ENCODE assay signal across 29 cellular contexts in genomic region chr19:36081385-36081784, GRCh38. TPM values are rescaled to one million over a fixed set of nuclear protein-coding genes. Genes with fewer than 3 reads are reported as not detected.
DNase-seq lines count a peak whose midpoint lies in the region; ATAC-seq and TF ChIP-seq lines count a peak whose summit lies in the region.
"Had no signal": no experiment of that assay in that cellular context is flagged by ENCODE, and none has a peak within 500 bp of the region (broad histone marks: within the 10 kb centered on the region; RNA-seq: fewer than 3 reads in every experiment).

No MANE protein-coding gene starts in this region.

- CTCF ChIA-PET in IMR-90 (lab: Yijun Ruan, JAX), result interaction anchor here (1.1 kb wide), 1 partner anchor 18 kb away, joined by 3 read pairs; no protein-coding TSS in a partner anchor

- no peaks in the 10 kb centered on the region for H3K9me3 Mint-ChIP-seq in central memory CD8-positive, alpha-beta T cell
- no peaks in the 10 kb centered on the region for H3K9me3 Mint-ChIP-seq in progenitor cell of endocrine pancreas (ENCODE audit: low read depth)
- H3K9me3 Mint-ChIP-seq: CD14-positive monocyte; naive thymus-derived CD8-positive, alpha-beta T cell; stimulated activated naive B cell treated with anti-CD40 and anti-IgM and Interleukin-4, amounts not matched to agents 10 μg/mL and 1 μg/mL and 100 μg/mL, for 72 hours had no signal

- no peak overlapping the region for H2AK9ac ChIP-seq in IMR-90 (replicated peaks; ENCODE audit: low read depth, low read length, poor library complexity)

- H3K4me1 Mint-ChIP-seq in central memory CD8-positive, alpha-beta T cell, result no peaks in the 10 kb centered on the region
- H3K4me1 Mint-ChIP-seq in progenitor cell of endocrine pancreas (ENCODE audit: low read depth), result no peaks in the 10 kb centered on the region
- H3K4me1 Mint-ChIP-seq: CD14-positive monocyte; naive thymus-derived CD8-positive, alpha-beta T cell; stimulated activated naive B cell treated with anti-CD40 and anti-IgM and Interleukin-4, amounts not matched to agents 10 μg/mL and 1 μg/mL and 100 μg/mL, for 72 hours had no signal

- H3K27ac ChIP-seq in IMR-90 (ENCODE audit: insufficient read depth, low read length), result no peak overlapping the region
- H3K27ac ChIP-seq: brain microvascular endothelial cell, heart right ventricle, KMS-11, left ventricle myocardium inferior had no signal

- no peak overlapping the region for H2BK20ac ChIP-seq in IMR-90 (ENCODE audit: low read depth, low read length)

- H4K5ac ChIP-seq in IMR-90 (ENCODE audit: low read depth, low read length), result no peak overlapping the region

- no peak overlapping the region for H4K8ac ChIP-seq in IMR-90 (ENCODE audit: low read depth in 2 of 2, low read length in 2 of 2)

- H3K27me3 ChIP-seq in IMR-90 (ENCODE audit: control insufficient read depth, insufficient read depth, low read length), result no peaks in the 10 kb centered on the region
- H3K27me3 ChIP-seq: brain microvascular endothelial cell, heart right ventricle had no signal

- H3K4ac ChIP-seq in IMR-90 (ENCODE audit: low read depth, low read length), result no peak overlapping the region

- no peak for TF ChIP-seq RAD21 in IMR-90 (IDR thresholded peaks at IDR 0.05; ENCODE audit: low read length)

- no peak overlapping the region for H2BK120ac ChIP-seq in IMR-90 (ENCODE audit: low read depth, low read length)

- H2BK5ac ChIP-seq in IMR-90 (ENCODE audit: low read depth, low read length, poor library complexity, severe bottlenecking), result no peak overlapping the region

- 83% methylated on average over 1 of the region's 3 CpGs; no CpG with 5 or more reads in 1 of the 2 experiments for WGBS in IMR-90 (ENCODE audit: extremely low coverage in 2 of 2, insufficient read length in 1 of 2), 2 experiments

- peaks cover 0 to 7% of the 10 kb centered on the region in 2 experiments; a peak in 2 of 4 replicates for H3K79me1 ChIP-seq in IMR-90 (ENCODE audit: low read depth in 1 of 2, low read length in 2 of 2)

- H3K9me3 ChIP-seq in IMR-90 (ENCODE audit: control insufficient read depth, insufficient read depth, low read length), result no peaks in the 10 kb centered on the region
- H3K9me3 ChIP-seq: heart right ventricle, left ventricle myocardium inferior had no signal

- H3K4me2 ChIP-seq in IMR-90 (ENCODE audit: low read depth, low read length), result no peak overlapping the region
- H3K4me2 ChIP-seq: KMS-11 had no signal

- no peaks in the 10 kb centered on the region for H3K4me1 ChIP-seq in IMR-90 (ENCODE audit: control insufficient read depth, insufficient read depth, low read length)
- H3K4me1 ChIP-seq: heart right ventricle had no signal

- no peak overlapping the region for H2AK5ac ChIP-seq in IMR-90 (ENCODE audit: low read depth, low read length)

- H3K9ac ChIP-seq in IMR-90 (ENCODE audit: low read depth, low read length), result no peak overlapping the region
- H3K9ac ChIP-seq: KMS-11 had no signal

- dilution Hi-C loops in IMR-90 (cut with HindIII; ENCODE audit: low sequenced_read_pairs, unreplicated experiment), result no loop called here

- H2BK15ac ChIP-seq in IMR-90 (ENCODE audit: low read depth, low read length), result no peak overlapping the region

- no peaks in the 10 kb centered on the region for H4K20me1 ChIP-seq in IMR-90 (ENCODE audit: insufficient read depth, low read length)

- peaks cover 14% of the 10 kb centered on the region for H3K36me3 ChIP-seq in IMR-90 (ENCODE audit: control insufficient read depth, insufficient read depth, low read length)
- H3K36me3 ChIP-seq: brain microvascular endothelial cell, left ventricle myocardium inferior had no signal

- no peak overlapping the region for H3K56ac ChIP-seq in IMR-90 (ENCODE audit: extremely low read depth, insufficient read depth, low read length)

- no peak for ATAC-seq in IMR-90 (ENCODE audit: low read depth)
- no peak for ATAC-seq in central memory CD8-positive, alpha-beta T cell (replicated peaks; ENCODE audit: extremely low read depth, poor library complexity, severe bottlenecking)
- no peak for ATAC-seq in HG03342 (IDR thresholded peaks at IDR 0.05; ENCODE audit: unreplicated experiment)
- ATAC-seq: heart right ventricle; naive thymus-derived CD8-positive, alpha-beta T cell; right cardiac atrium; stimulated activated naive B cell treated with anti-CD40 and anti-IgM and Interleukin-4, amounts not matched to agents 10 μg/mL and 1 μg/mL and 100 μg/mL, for 72 hours had no signal

- H3K4me3 ChIP-seq in IMR-90 (ENCODE audit: insufficient read depth, low read depth, low read length), result no peak overlapping the region
- H3K4me3 ChIP-seq: heart right ventricle, left ventricle myocardium inferior had no signal

- POLR2A ChIA-PET in IMR-90 (lab: Charles Lee; ENCODE audit: unreplicated experiment), result no interaction called here

- DNase-seq in IMR-90, result peak; percentile 10
- DNase-seq in central memory CD8-positive, alpha-beta T cell (ENCODE audit: low spot score in 2 of 2), result no peak
- peak in 32 of 51 donors; percentile 1 to 83 (median 36) for DNase-seq in hypothalamus (lab: John Stamatoyannopoulos, UW)
- DNase-seq in progenitor cell of endocrine pancreas (ENCODE audit: low spot score, unreplicated experiment), result no peak
- DNase-seq in activated naive CD4-positive, alpha-beta T cell treated with Interleukin-2 at 50 U/mL for 16 hours, result no peak
- no peak for DNase-seq in NCI-H1694 (lab: John Stamatoyannopoulos, UW)
- no peak for DNase-seq in HPDE6-E6E7 (ENCODE audit: extremely low spot score)
- DNase-seq: activated CD4-positive, CD25-positive, alpha-beta regulatory T cell treated with anti-CD3 and anti-CD28 coated beads, Interleukin-2, amount 50 U/mL, for 72 hours; activated gamma-delta T cell treated with Interleukin-2 at 50 U/mL for 16 hours; activated T-cell treated with anti-CD3 and anti-CD28 coated beads, Interleukin-2, amount 50 U/mL, for 1 hour; brain microvascular endothelial cell; cortex of kidney; heart right ventricle; left ventricle myocardium inferior; naive thymus-derived CD8-positive, alpha-beta T cell; NCI-H146; NCI-H2171 treated with DMSO at 0.1 percent for 48 hours; NCI-H524; NK-92 treated with Interleukin-12 subunit alpha and Interleukin-12 subunit beta, amount 100 ng/mL, for 24 hours; right cardiac atrium; SIG-M5; stimulated activated CD4-positive, alpha-beta T cell treated with anti-CD3 and anti-CD28 coated beads, Interleukin-12 subunit alpha, Interleukin-12 subunit beta, amount 100 ng/mL, for 4 hours; stimulated activated CD4-positive, alpha-beta T cell treated with anti-CD3 and anti-CD28 coated beads, Interleukin-4, amount 100 ng/mL, for 24 hours; stimulated activated naive B cell treated with anti-CD40 and anti-IgM and Interleukin-4, amounts not matched to agents 10 μg/mL and 1 μg/mL and 100 μg/mL, for 72 hours; T-helper 1 cell had no signal

- H3K23ac ChIP-seq in IMR-90 (ENCODE audit: low read depth, low read length), result no peak overlapping the region

- H2AFZ ChIP-seq in IMR-90 (replicated peaks; ENCODE audit: low read length, poor library complexity), result no peak overlapping the region

- no TSS peak for BruUV-seq in IMR-90 (replicated peaks; lab: Mats Ljungman, UMichigan)

- no peak overlapping the region for H4K91ac ChIP-seq in IMR-90 (ENCODE audit: insufficient read depth, low read depth, low read length)

- TF ChIP-seq POLR2A in IMR-90 (IDR thresholded peaks at IDR 0.05; ENCODE audit: low read depth, low read length), result no peak

- no peaks in the 10 kb centered on the region for H3K27me3 Mint-ChIP-seq in central memory CD8-positive, alpha-beta T cell
- H3K27me3 Mint-ChIP-seq in progenitor cell of endocrine pancreas, result no peaks in the 10 kb centered on the region
- H3K27me3 Mint-ChIP-seq: naive thymus-derived CD8-positive, alpha-beta T cell; stimulated activated naive B cell treated with anti-CD40 and anti-IgM and Interleukin-4, amounts not matched to agents 10 μg/mL and 1 μg/mL and 100 μg/mL, for 72 hours had no signal

- H3K18ac ChIP-seq in IMR-90 (ENCODE audit: low read depth, low read length), result no peak overlapping the region

- intact Hi-C loops in IMR-90 (cut with micrococcal nuclease), result no loop called here

- H3K36me3 Mint-ChIP-seq in central memory CD8-positive, alpha-beta T cell (ENCODE audit: insufficient read depth), result peaks cover 6% of the 10 kb centered on the region
- H3K36me3 Mint-ChIP-seq in progenitor cell of endocrine pancreas (ENCODE audit: insufficient read depth), result peaks cover 4% of the 10 kb centered on the region

- no peak overlapping the region for H3K14ac ChIP-seq in IMR-90 (replicated peaks; ENCODE audit: low read depth, low read length)

- TF ChIP-seq CTCF in IMR-90 (conservative IDR thresholded peaks at IDR 0.05; ENCODE audit: low read depth, low read length), result no peak
- no peak for TF ChIP-seq CTCF in progenitor cell of endocrine pancreas (IDR thresholded peaks at IDR 0.05; ENCODE audit: unreplicated experiment)

- H3K27ac Mint-ChIP-seq in central memory CD8-positive, alpha-beta T cell (ENCODE audit: low read depth), result peak overlapping the region; percentile 19
- H3K27ac Mint-ChIP-seq in progenitor cell of endocrine pancreas, result peak overlapping the region; percentile 56
- H3K27ac Mint-ChIP-seq: naive thymus-derived CD8-positive, alpha-beta T cell; stimulated activated naive B cell treated with anti-CD40 and anti-IgM and Interleukin-4, amounts not matched to agents 10 μg/mL and 1 μg/mL and 100 μg/mL, for 72 hours had no signal

- in situ Hi-C loops in IMR-90 (cut with MboI; ENCODE audit: low sequenced_read_pairs), result no loop called here

- no peaks in the 10 kb centered on the region; the same call in 1 of the 2 replicates for H3K9me1 ChIP-seq in IMR-90 (ENCODE audit: insufficient read depth, low read length)

- no peak overlapping the region for H3K4me3 Mint-ChIP-seq in central memory CD8-positive, alpha-beta T cell
- no peak overlapping the region for H3K4me3 Mint-ChIP-seq in progenitor cell of endocrine pancreas (ENCODE audit: low read depth)
- H3K4me3 Mint-ChIP-seq: CD14-positive monocyte; naive thymus-derived CD8-positive, alpha-beta T cell; stimulated activated naive B cell treated with anti-CD40 and anti-IgM and Interleukin-4, amounts not matched to agents 10 μg/mL and 1 μg/mL and 100 μg/mL, for 72 hours had no signal

RNA-seq across cellular contexts. Expression of gene WDR62, which starts 26.7 kb away (rescaled TPM):
- total RNA-seq in IMR-90 (2012; rRNA removed) (4.5 and 5.0 TPM in 2 replicates), progenitor cell of endocrine pancreas (9.2 and 10.6 TPM in 2 replicates)
- 7.0 and 8.2 TPM in 2 replicates for polyA plus RNA-seq in IMR-90 (2012; rRNA removed)
- 3.9 and 4.0 TPM in 2 replicates for polyA plus RNA-seq in IMR-90 (2012; cell fraction: cytosol; rRNA removed)
- 12.0 and 43.6 TPM in 2 replicates for polyA plus RNA-seq in IMR-90 (2012; cell fraction: nucleus; rRNA removed; ENCODE audit: low replicate concordance)

RNA-seq across cellular contexts. Expression of gene THAP8, which starts 27.3 kb away (rescaled TPM):
- total RNA-seq in IMR-90 (2012; rRNA removed) (1.8 and 2.2 TPM in 2 replicates), progenitor cell of endocrine pancreas (10.1 and 10.4 TPM in 2 replicates)
- polyA plus RNA-seq in IMR-90 (2012; rRNA removed), result 5.9 and 7.2 TPM in 2 replicates
- polyA plus RNA-seq in IMR-90 (2012; cell fraction: cytosol; rRNA removed), result 7.4 and 13.9 TPM in 2 replicates
- 3.2 and 7.3 TPM in 2 replicates for polyA plus RNA-seq in IMR-90 (2012; cell fraction: nucleus; rRNA removed; ENCODE audit: low replicate concordance)

RNA-seq across cellular contexts. Expression of gene OVOL3, which starts 29.6 kb away (rescaled TPM):
- total RNA-seq in IMR-90 (2012; rRNA removed) (not detected in 2 replicates), progenitor cell of endocrine pancreas (0.47 TPM in 1 of 2 replicates, not detected in the other)
- not detected in 2 replicates for polyA plus RNA-seq in IMR-90 (2012; rRNA removed)
- not detected in 2 replicates for polyA plus RNA-seq in IMR-90 (2012; cell fraction: cytosol; rRNA removed)
- 0.13 TPM in 1 of 2 replicates, not detected in the other for polyA plus RNA-seq in IMR-90 (2012; cell fraction: nucleus; rRNA removed; ENCODE audit: low replicate concordance)
- total RNA-seq: heart right ventricle; left ventricle myocardium inferior; naive thymus-derived CD8-positive, alpha-beta T cell; osteocyte; right cardiac atrium had no signal
- polyA plus RNA-seq: CD14-positive monocyte; heart right ventricle; naive thymus-derived CD8-positive, alpha-beta T cell; right cardiac atrium had no signal

RNA-seq across cellular contexts. Expression of gene POLR2I, which starts 33.3 kb away (rescaled TPM):
- total RNA-seq in IMR-90 (2012; rRNA removed) (35.8 and 48.3 TPM in 2 replicates), progenitor cell of endocrine pancreas (84.8 and 85.8 TPM in 2 replicates)
- 59.7 and 105 TPM in 2 replicates for polyA plus RNA-seq in IMR-90 (2012; rRNA removed)
- polyA plus RNA-seq in IMR-90 (2012; cell fraction: cytosol; rRNA removed), result 63.5 and 75.8 TPM in 2 replicates
- polyA plus RNA-seq in IMR-90 (2012; cell fraction: nucleus; rRNA removed; ENCODE audit: low replicate concordance), result 19.1 and 24.4 TPM in 2 replicates

RNA-seq across cellular contexts. Expression of gene TBCB, which starts 33.9 kb away (rescaled TPM):
- total RNA-seq in IMR-90 (2012; rRNA removed) (182 and 185 TPM in 2 replicates), progenitor cell of endocrine pancreas (138 and 148 TPM in 2 replicates)
- 269 and 315 TPM in 2 replicates for polyA plus RNA-seq in IMR-90 (2012; rRNA removed)
- polyA plus RNA-seq in IMR-90 (2012; cell fraction: cytosol; rRNA removed), result 337 and 453 TPM in 2 replicates
- polyA plus RNA-seq in IMR-90 (2012; cell fraction: nucleus; rRNA removed; ENCODE audit: low replicate concordance), result 251 and 260 TPM in 2 replicates

Comparison
In these comparisons a context has a peak if more than half of its experiments do, and no peak if none do; other contexts are left out.
1. DNase-seq: peak in IMR-90 (single experiment) and hypothalamus (32 of 51); none in central memory CD8-positive, alpha-beta T cell (0 of 2), progenitor cell of endocrine pancreas (single experiment), activated naive CD4-positive, alpha-beta T cell treated with Interleukin-2 at 50 U/mL for 16 hours (single experiment), NCI-H1694 (single experiment) and HPDE6-E6E7 (single experiment).